10 cellular contexts compared by ENCODE assay signal in the genomic region with DNA sequence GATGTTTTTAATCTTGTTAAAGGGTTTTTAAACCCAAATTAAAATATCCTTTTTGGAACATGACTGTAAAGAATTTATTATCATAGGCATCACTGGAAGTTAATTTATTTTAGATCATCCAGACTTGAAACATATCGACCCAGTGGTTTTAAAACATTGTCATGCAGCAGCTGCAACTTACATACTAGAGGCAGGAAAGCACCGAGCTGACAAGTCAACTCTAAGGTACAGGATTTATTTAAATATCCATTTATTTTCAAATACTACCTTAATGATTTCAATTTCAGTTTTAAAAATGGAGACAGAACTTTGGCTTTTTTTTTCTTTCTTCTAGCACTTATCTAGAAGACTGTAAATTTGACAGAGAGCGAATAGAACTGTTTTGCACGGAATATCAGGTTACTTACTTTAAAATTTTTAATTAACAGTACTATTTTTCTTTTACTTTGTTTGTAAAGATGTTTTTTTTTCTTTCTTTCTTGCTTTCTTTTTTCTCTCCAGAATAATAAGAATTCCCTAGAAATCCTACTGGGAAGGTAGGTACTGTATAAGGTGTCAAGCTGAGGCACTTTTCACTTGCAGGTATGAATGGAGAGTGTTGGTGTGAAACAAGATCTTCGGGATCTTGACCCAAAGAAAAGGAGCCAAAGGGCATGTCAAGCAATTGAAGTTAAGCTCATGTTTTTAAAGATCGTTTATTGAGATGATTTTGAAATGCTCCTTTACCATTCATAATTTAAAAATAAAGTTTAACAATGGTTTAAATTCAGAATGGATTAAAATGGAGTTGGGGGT. TPM values are rescaled to one million over a fixed set of nuclear protein-coding genes. Genes with fewer than 3 reads are reported as not detected.
DNase-seq lines count a peak whose midpoint lies in the region; ATAC-seq and TF ChIP-seq lines count a peak whose summit lies in the region.
"Had no signal": no experiment of that assay in that cellular context is flagged by ENCODE, and none has a peak within 500 bp of the region (broad histone marks: within the 10 kb centered on the region; RNA-seq: fewer than 3 reads in every experiment).

No MANE protein-coding gene starts in this region.

- H3K4me1 Mint-ChIP-seq in CD4-positive, alpha-beta T cell (ENCODE audit: low read depth): peaks cover 52% of the 10 kb centered on the region
- peaks cover 32 to 43% of the 10 kb centered on the region in 2 donors for H3K4me1 Mint-ChIP-seq in natural killer cell

- H3K4me3 ChIP-seq in HEK293 (ENCODE audit: low read depth, low read length) (no peak overlapping the region), adipocyte (ENCODE audit: low read length) (peak overlapping the region; percentile 97), foreskin fibroblast (ENCODE audit: low read depth in 1 of 2, low read length in 2 of 2) (peak overlapping the region in 1 of 2 donors; percentile 75)

- POLR2A ChIA-PET in CD4-positive, alpha-beta T cell (lab: Charles Lee): interaction anchor here (1.0 to 3.8 kb wide), 5 partner anchors 15 to 119 kb away, joined by 3 to 46 read pairs (median 9); no protein-coding TSS in a partner anchor
- POLR2A ChIA-PET in HEK293 (lab: Yijun Ruan, JAX): interaction anchor here (1.1 to 4.5 kb wide), 2 partner anchors 22 to 88 kb away, joined by 3 to 37 read pairs; no protein-coding TSS in a partner anchor

- H3K27me3 ChIP-seq in CD4-positive, alpha-beta T cell (ENCODE audit: control insufficient read depth, insufficient read depth, low read length): peaks cover 16% of the 10 kb centered on the region
- no peaks in the 10 kb centered on the region for H3K27me3 ChIP-seq in adipocyte (replicated peaks; ENCODE audit: control insufficient read depth, insufficient read depth, low read length)
- H3K27me3 ChIP-seq: body of pancreas had no signal

- H3K27ac ChIP-seq in CD4-positive, alpha-beta T cell (ENCODE audit: low read depth, low read length): no peak overlapping the region
- H3K27ac ChIP-seq in HEK293 (ENCODE audit: extremely low read depth, low read depth, low read length): no peak overlapping the region

- no peaks in the 10 kb centered on the region for H3K9me3 ChIP-seq in CD4-positive, alpha-beta T cell (ENCODE audit: control insufficient read depth, low read length)
- H3K9me3 ChIP-seq in HEK293 (ENCODE audit: control insufficient read depth, insufficient read depth, low read depth, low read length) (no peaks in the 10 kb centered on the region), adipocyte (ENCODE audit: control insufficient read depth, low read length) (no peaks in the 10 kb centered on the region)
- H3K9me3 ChIP-seq: body of pancreas had no signal

- H3K36me3 ChIP-seq in HEK293 (ENCODE audit: control insufficient read depth in 2 of 2, insufficient read depth in 1 of 2, low read length in 2 of 2) (no peaks in the 10 kb centered on the region), adipocyte (ENCODE audit: control insufficient read depth, insufficient read depth, low read length, severe bottlenecking) (no peaks in the 10 kb centered on the region)

- peak overlapping the region; percentile 91 for H3K4me3 Mint-ChIP-seq in CD4-positive, alpha-beta T cell
- H3K4me3 Mint-ChIP-seq in natural killer cell: peak overlapping the region; percentile 55

- no peak for TF ChIP-seq CTCF in CD4-positive, alpha-beta T cell (IDR thresholded peaks at IDR 0.05)
- no peak for TF ChIP-seq CTCF in HEK293 (tag by site-specific recombination; IDR thresholded peaks at IDR 0.05)
- no peak for TF ChIP-seq CTCF in natural killer cell (IDR thresholded peaks at IDR 0.05)
- no peak for TF ChIP-seq CTCF in foreskin fibroblast (IDR thresholded peaks at IDR 0.05; ENCODE audit: low read depth, low read length)

- CTCF ChIA-PET in CD4-positive, alpha-beta T cell (lab: Charles Lee): no interaction called here
- CTCF ChIA-PET in HEK293 (lab: Yijun Ruan, JAX): interaction anchor here (0.7 kb wide), 2 partner anchors 9 to 327 kb away, joined by 3 to 4 read pairs; no protein-coding TSS in a partner anchor

- H3K27me3 Mint-ChIP-seq in CD4-positive, alpha-beta T cell: peaks cover 36% of the 10 kb centered on the region
- peaks cover 10 to 12% of the 10 kb centered on the region in 2 donors for H3K27me3 Mint-ChIP-seq in natural killer cell (ENCODE audit: low read depth in 2 of 2)

- ATAC-seq in CD4-positive, alpha-beta T cell (ENCODE audit: poor library complexity): no peak
- ATAC-seq in natural killer cell: no peak
- ATAC-seq in activated CD4-positive, CD25-positive, alpha-beta regulatory T cell treated with anti-CD3 and anti-CD28 coated beads, Interleukin-2, amount 50 U/mL, for 24 hours: no peak
- ATAC-seq: body of pancreas had no signal

- peak overlapping the region; percentile 90 for H3K27ac Mint-ChIP-seq in CD4-positive, alpha-beta T cell
- peak overlapping the region; percentile 92 to 93 for H3K27ac Mint-ChIP-seq in natural killer cell

- no peaks in the 10 kb centered on the region for H3K9me3 Mint-ChIP-seq in CD4-positive, alpha-beta T cell
- H3K9me3 Mint-ChIP-seq in natural killer cell: no peaks in the 10 kb centered on the region

- DNase-seq in CD4-positive, alpha-beta T cell: no peak
- DNase-seq in adipocyte (ENCODE audit: low read depth) (no peak), natural killer cell (no peak), NCI-H187 (lab: John Stamatoyannopoulos, UW) (no peak), foreskin fibroblast (no peak)
- DNase-seq in stimulated activated CD4-positive, alpha-beta T cell treated with anti-CD3 and anti-CD28 coated beads, Interleukin-2, amount 100 ng/mL, for 48 hours: no peak
- DNase-seq: body of pancreas had no signal

- intact Hi-C loops in CD4-positive, alpha-beta T cell (cut with DNase I, micrococcal nuclease): loop anchor here (2.0 to 5.0 kb wide), 5 partner anchors 23 to 791 kb away; a partner anchor contains a TSS
- intact Hi-C loops in natural killer cell (cut with micrococcal nuclease): loop anchor here (5.0 kb wide), 3 partner anchors 66 to 786 kb away; a partner anchor contains a TSS

- H3K36me3 Mint-ChIP-seq in CD4-positive, alpha-beta T cell (ENCODE audit: low read depth): peaks cover 31% of the 10 kb centered on the region
- H3K36me3 Mint-ChIP-seq in natural killer cell: no peaks in the 10 kb centered on the region

- H3K4me1 ChIP-seq in HEK293 (ENCODE audit: control insufficient read depth, insufficient read depth, low read length) (peaks cover 13% of the 10 kb centered on the region; the same call in 1 of the 2 replicates), adipocyte (ENCODE audit: control insufficient read depth, insufficient read depth, low read length) (peaks cover 30% of the 10 kb centered on the region)

- H3K9ac ChIP-seq in adipocyte (ENCODE audit: low read length): peak overlapping the region; percentile 98

TF ChIP-seq in HEK293, 187 proteins besides CTCF, POLR2A, EP300 and RAD21 (continues in another document):
- TF ChIP-seq KLF9 (tag by site-specific recombination; IDR thresholded peaks at IDR 0.05; ENCODE audit: low read depth): no peak
- TF ChIP-seq, protein P1, sequence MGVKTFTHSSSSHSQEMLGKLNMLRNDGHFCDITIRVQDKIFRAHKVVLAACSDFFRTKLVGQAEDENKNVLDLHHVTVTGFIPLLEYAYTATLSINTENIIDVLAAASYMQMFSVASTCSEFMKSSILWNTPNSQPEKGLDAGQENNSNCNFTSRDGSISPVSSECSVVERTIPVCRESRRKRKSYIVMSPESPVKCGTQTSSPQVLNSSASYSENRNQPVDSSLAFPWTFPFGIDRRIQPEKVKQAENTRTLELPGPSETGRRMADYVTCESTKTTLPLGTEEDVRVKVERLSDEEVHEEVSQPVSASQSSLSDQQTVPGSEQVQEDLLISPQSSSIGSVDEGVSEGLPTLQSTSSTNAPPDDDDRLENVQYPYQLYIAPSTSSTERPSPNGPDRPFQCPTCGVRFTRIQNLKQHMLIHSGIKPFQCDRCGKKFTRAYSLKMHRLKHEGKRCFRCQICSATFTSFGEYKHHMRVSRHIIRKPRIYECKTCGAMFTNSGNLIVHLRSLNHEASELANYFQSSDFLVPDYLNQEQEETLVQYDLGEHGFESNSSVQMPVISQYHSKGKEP (tag by site-specific recombination; IDR thresholded peaks at IDR 0.05): peak; percentile 15; the same call in 1 of the 2 replicates
- TF ChIP-seq, protein P2, sequence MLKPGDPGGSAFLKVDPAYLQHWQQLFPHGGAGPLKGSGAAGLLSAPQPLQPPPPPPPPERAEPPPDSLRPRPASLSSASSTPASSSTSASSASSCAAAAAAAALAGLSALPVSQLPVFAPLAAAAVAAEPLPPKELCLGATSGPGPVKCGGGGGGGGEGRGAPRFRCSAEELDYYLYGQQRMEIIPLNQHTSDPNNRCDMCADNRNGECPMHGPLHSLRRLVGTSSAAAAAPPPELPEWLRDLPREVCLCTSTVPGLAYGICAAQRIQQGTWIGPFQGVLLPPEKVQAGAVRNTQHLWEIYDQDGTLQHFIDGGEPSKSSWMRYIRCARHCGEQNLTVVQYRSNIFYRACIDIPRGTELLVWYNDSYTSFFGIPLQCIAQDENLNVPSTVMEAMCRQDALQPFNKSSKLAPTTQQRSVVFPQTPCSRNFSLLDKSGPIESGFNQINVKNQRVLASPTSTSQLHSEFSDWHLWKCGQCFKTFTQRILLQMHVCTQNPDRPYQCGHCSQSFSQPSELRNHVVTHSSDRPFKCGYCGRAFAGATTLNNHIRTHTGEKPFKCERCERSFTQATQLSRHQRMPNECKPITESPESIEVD (tag by site-specific recombination; IDR thresholded peaks at IDR 0.05): peak; percentile 74

RNA-seq across cellular contexts. Expression of a gene that starts 1.8 kb away (rescaled TPM):
- 10 to 100 TPM; 43.2 to 51.0 TPM for total RNA-seq in CD4-positive, alpha-beta T cell
- total RNA-seq in natural killer cell: 10 to 100 TPM; 43.1 to 48.3 (median 44.2) TPM

RNA-seq across cellular contexts. Expression of a gene that starts 2.9 kb away (rescaled TPM):
- 10 to 100 TPM; 65.4 to 69.3 TPM for total RNA-seq in CD4-positive, alpha-beta T cell
- 10 to 100 TPM; 60.5 to 69.8 (median 66.4) TPM for total RNA-seq in natural killer cell

RNA-seq across cellular contexts. Expression of a gene that starts 27.3 kb away (rescaled TPM):
- not detected for total RNA-seq in CD4-positive, alpha-beta T cell
- under 1 TPM in 2 of 3 donors, not detected in 1; 0.35 to 0.79 TPM for total RNA-seq in natural killer cell
- total RNA-seq: glomerular endothelial cell had no signal
